In the genomic region with DNA sequence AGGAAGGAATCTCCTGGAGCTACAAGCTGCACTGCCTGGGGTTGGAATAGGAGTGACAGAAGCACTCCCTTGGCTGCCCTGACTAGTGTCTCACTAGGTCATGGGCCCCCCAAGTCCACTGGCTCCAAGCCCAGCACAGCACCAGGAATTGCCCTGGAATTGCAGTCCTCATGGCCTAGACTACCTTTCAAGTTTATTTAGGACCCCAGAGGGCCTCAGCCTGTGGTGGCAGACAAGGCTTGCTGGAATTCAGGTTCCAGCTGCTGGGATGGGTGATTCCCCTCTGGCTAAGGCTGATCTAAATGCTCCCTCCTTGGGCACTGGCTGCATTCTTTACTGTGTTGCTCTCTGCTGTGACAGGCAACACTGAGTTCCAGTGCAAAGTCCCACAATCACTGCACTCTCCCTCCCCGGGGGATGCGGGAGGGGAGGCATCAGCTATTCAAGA, we compare ENCODE assay signal across 12 cellular contexts. TPM values are rescaled to one million over a fixed set of nuclear protein-coding genes. Genes with fewer than 3 reads are reported as not detected.
DNase-seq lines count a peak whose midpoint lies in the region; ATAC-seq and TF ChIP-seq lines count a peak whose summit lies in the region.
"Had no signal": no experiment of that assay in that cellular context is flagged by ENCODE, and none has a peak within 500 bp of the region (broad histone marks: within the 10 kb centered on the region; RNA-seq: fewer than 3 reads in every experiment).

No MANE protein-coding gene starts in this region.

- peaks cover 7 to 8% of the 10 kb centered on the region in 2 donors for H3K4me1 Mint-ChIP-seq in stimulated activated naive B cell treated with anti-CD40 and anti-IgM and Interleukin-4, amounts not matched to agents 10 μg/mL and 1 μg/mL and 100 μg/mL, for 72 hours
- H3K4me1 Mint-ChIP-seq in naive thymus-derived CD8-positive, alpha-beta T cell = peaks cover 0 to 17% (median 3%) of the 10 kb centered on the region in 4 donors

- ATAC-seq in body of pancreas (no peak), right cardiac atrium (peak; percentile 59 to 62), GM19463 (IDR thresholded peaks at IDR 0.05; ENCODE audit: unreplicated experiment) (no peak)
- ATAC-seq in stimulated activated naive B cell treated with anti-CD40 and anti-IgM and Interleukin-4, amounts not matched to agents 10 μg/mL and 1 μg/mL and 100 μg/mL, for 72 hours (replicated peaks) = no peak
- ATAC-seq in naive thymus-derived CD8-positive, alpha-beta T cell = no peak

- H3K27ac Mint-ChIP-seq in stimulated activated naive B cell treated with anti-CD40 and anti-IgM and Interleukin-4, amounts not matched to agents 10 μg/mL and 1 μg/mL and 100 μg/mL, for 72 hours = no peak overlapping the region
- H3K27ac Mint-ChIP-seq in naive thymus-derived CD8-positive, alpha-beta T cell = no peak overlapping the region

- H3K36me3 Mint-ChIP-seq in stimulated activated naive B cell treated with anti-CD40 and anti-IgM and Interleukin-4, amounts not matched to agents 10 μg/mL and 1 μg/mL and 100 μg/mL, for 72 hours = peaks cover 49 to 59% of the 10 kb centered on the region in 2 donors
- peaks cover 33 to 76% (median 71%) of the 10 kb centered on the region in 3 donors for H3K36me3 Mint-ChIP-seq in naive thymus-derived CD8-positive, alpha-beta T cell

- POLR2A ChIA-PET in naive thymus-derived CD8-positive, alpha-beta T cell (lab: Charles Lee) = no interaction called here

- H3K4me1 ChIP-seq in body of pancreas = no peaks in the 10 kb centered on the region
- peaks cover 5% of the 10 kb centered on the region for H3K4me1 ChIP-seq in right cardiac atrium (ENCODE audit: control insufficient read depth, insufficient read depth, low read length)
- H3K4me1 ChIP-seq in skeletal muscle tissue (ENCODE audit: control insufficient read depth in 3 of 3, insufficient read depth in 3 of 3, low read length in 3 of 3) = peaks cover 5 to 17% (median 8%) of the 10 kb centered on the region in 3 donors

- H3K4me3 ChIP-seq in body of pancreas = no peak overlapping the region
- H3K4me3 ChIP-seq in right cardiac atrium (ENCODE audit: low read length) = no peak overlapping the region
- H3K4me3 ChIP-seq in skeletal muscle tissue (ENCODE audit: low read length in 3 of 3) = no peak overlapping the region

- no peak for TF ChIP-seq CTCF in body of pancreas (IDR thresholded peaks at IDR 0.05)

- H3K9me3 ChIP-seq in body of pancreas (no peaks in the 10 kb centered on the region), right cardiac atrium (ENCODE audit: control insufficient read depth, low read length) (no peaks in the 10 kb centered on the region), skeletal muscle tissue (ENCODE audit: control insufficient read depth in 3 of 3, low read length in 3 of 3) (peaks cover 0 to 2% (median 0%) of the 10 kb centered on the region in 3 donors)

- DNase-seq in HCEC 1CT = peak; percentile 25
- no peak for DNase-seq in body of pancreas
- DNase-seq in right cardiac atrium = peak; percentile 21 to 62 (median 49)
- no peak for DNase-seq in stimulated activated naive B cell treated with anti-CD40 and anti-IgM and Interleukin-4, amounts not matched to agents 10 μg/mL and 1 μg/mL and 100 μg/mL, for 72 hours
- no peak for DNase-seq in NCI-H748 treated with DMSO at 0.1 percent for 48 hours (lab: John Stamatoyannopoulos, UW)
- no peak for DNase-seq in naive thymus-derived CD8-positive, alpha-beta T cell
- DNase-seq: Karpas-422; NCI-H510A; stimulated activated CD4-positive, alpha-beta T cell treated with anti-CD3 and anti-CD28 coated beads, Interleukin-15, amount 100 ng/mL, for 24 hours; T-helper 1 cell had no signal

- no peak for TF ChIP-seq POLR2A in body of pancreas (IDR thresholded peaks at IDR 0.05)

- intact Hi-C loops in body of pancreas (cut with DNase I) (no loop called here), right cardiac atrium (cut with DNase I) (no loop called here)

- H3K27me3 Mint-ChIP-seq in stimulated activated naive B cell treated with anti-CD40 and anti-IgM and Interleukin-4, amounts not matched to agents 10 μg/mL and 1 μg/mL and 100 μg/mL, for 72 hours = no peaks in the 10 kb centered on the region
- no peaks in the 10 kb centered on the region for H3K27me3 Mint-ChIP-seq in naive thymus-derived CD8-positive, alpha-beta T cell

- H3K4me3 Mint-ChIP-seq in stimulated activated naive B cell treated with anti-CD40 and anti-IgM and Interleukin-4, amounts not matched to agents 10 μg/mL and 1 μg/mL and 100 μg/mL, for 72 hours = no peak overlapping the region
- no peak overlapping the region for H3K4me3 Mint-ChIP-seq in naive thymus-derived CD8-positive, alpha-beta T cell

- H3K36me3 ChIP-seq in body of pancreas (replicated peaks in 1 of 2; ENCODE audit: insufficient read depth in 1 of 2, low read depth in 2 of 2) = peaks cover 0 to 5% of the 10 kb centered on the region in 2 donors
- peaks cover 21 to 45% (median 44%) of the 10 kb centered on the region in 3 donors for H3K36me3 ChIP-seq in skeletal muscle tissue (ENCODE audit: control insufficient read depth in 3 of 3, insufficient read depth in 3 of 3, low read length in 3 of 3)

- peaks cover under 1 to 2% of the 10 kb centered on the region in 2 donors for H3K9me3 Mint-ChIP-seq in stimulated activated naive B cell treated with anti-CD40 and anti-IgM and Interleukin-4, amounts not matched to agents 10 μg/mL and 1 μg/mL and 100 μg/mL, for 72 hours
- H3K9me3 Mint-ChIP-seq in naive thymus-derived CD8-positive, alpha-beta T cell = peaks cover 0 to 8% (median 0%) of the 10 kb centered on the region in 9 donors

- H3K27ac ChIP-seq in body of pancreas (peak overlapping the region in 3 of 4 donors; percentile 40 to 68 (median 63)), right cardiac atrium (ENCODE audit: low read length) (no peak overlapping the region), skeletal muscle tissue (ENCODE audit: low read depth, low read length) (peak overlapping the region; percentile 56)

- no peaks in the 10 kb centered on the region for H3K27me3 ChIP-seq in body of pancreas
- H3K27me3 ChIP-seq in right cardiac atrium (ENCODE audit: control insufficient read depth, insufficient read depth) = no peaks in the 10 kb centered on the region
- H3K27me3 ChIP-seq in skeletal muscle tissue (ENCODE audit: control insufficient read depth in 3 of 3, insufficient read depth in 3 of 3, low read length in 3 of 3) = no peaks in the 10 kb centered on the region

- WGBS in body of pancreas, 2 donors = 83 to 88% methylated on average over 1 to 2 of the region's 2 CpGs
- 85% methylated on average over 2 of the region's 2 CpGs for WGBS in right cardiac atrium

- no peak overlapping the region for H3K9ac ChIP-seq in skeletal muscle tissue (ENCODE audit: low read depth in 1 of 3, low read length in 3 of 3)

RNA-seq across cellular contexts. Expression of a gene that starts 14.0 kb away (rescaled TPM):
- total RNA-seq in body of pancreas = 10 to 100 TPM; 21.0 to 24.7 TPM
- 10 to 100 TPM; 35.4 to 51.3 (median 43.4) TPM for total RNA-seq in right cardiac atrium
- polyA plus RNA-seq in right cardiac atrium = 46.9 TPM
- 109 TPM for total RNA-seq in skeletal muscle tissue
- total RNA-seq in naive thymus-derived CD8-positive, alpha-beta T cell = 10 to 100 TPM; 17.9 to 20.4 TPM
- polyA plus RNA-seq in naive thymus-derived CD8-positive, alpha-beta T cell = 10 to 100 TPM; 31.5 to 33.8 (median 33.5) TPM

RNA-seq across cellular contexts. Expression of a gene that starts 14.3 kb away (rescaled TPM):
- total RNA-seq in body of pancreas = 10 to 100 TPM; 13.8 to 24.9 TPM
- 100 to 1,000 TPM in 3 of 4 donors, 10 to 100 TPM in 1; 98.2 to 141 (median 134) TPM for total RNA-seq in right cardiac atrium
- polyA plus RNA-seq in right cardiac atrium = 37.6 TPM
- 32.9 TPM for total RNA-seq in skeletal muscle tissue
- total RNA-seq in naive thymus-derived CD8-positive, alpha-beta T cell = 10 to 100 TPM; 36.5 to 37.9 TPM
- 10 to 100 TPM; 20.9 to 30.7 (median 24.7) TPM for polyA plus RNA-seq in naive thymus-derived CD8-positive, alpha-beta T cell

Comparison
In these comparisons a context has a peak if more than half of its experiments do, and no peak if none do; other contexts are left out.
1. DNase-seq: peak in HCEC 1CT (single experiment) and right cardiac atrium (3 of 3); none in body of pancreas (0 of 4), stimulated activated naive B cell treated with anti-CD40 and anti-IgM and Interleukin-4, amounts not matched to agents 10 μg/mL and 1 μg/mL and 100 μg/mL, for 72 hours (single experiment), NCI-H748 treated with DMSO at 0.1 percent for 48 hours (single experiment) and naive thymus-derived CD8-positive, alpha-beta T cell (0 of 10).
2. ATAC-seq: peak in right cardiac atrium (2 of 2); none in body of pancreas (single experiment), stimulated activated naive B cell treated with anti-CD40 and anti-IgM and Interleukin-4, amounts not matched to agents 10 μg/mL and 1 μg/mL and 100 μg/mL, for 72 hours (0 of 2), GM19463 (single experiment) and naive thymus-derived CD8-positive, alpha-beta T cell (0 of 2).